ENCODE assay signal across 15 cellular contexts in genomic region chr5:1172670-1173404, GRCh38. TPM values are rescaled to one million over a fixed set of nuclear protein-coding genes. Genes with fewer than 3 reads are reported as not detected.
A peak's percentile ranks its signal among the peaks of the same experiment; 100 is the strongest.
DNase-seq lines count a peak whose midpoint lies in the region; ATAC-seq lines count a peak whose summit lies in the region.
"Had no signal": no experiment of that assay in that cellular context is flagged by ENCODE, and none has a peak within 500 bp of the region (broad histone marks: within the 10 kb centered on the region; RNA-seq: fewer than 3 reads in every experiment).

No MANE protein-coding gene starts in this region.

- peak overlapping the region; percentile 77 for H3K4me3 Mint-ChIP-seq in activated naive CD8-positive, alpha-beta T cell treated with anti-CD3 and anti-CD28 coated beads for 36 hours
- H3K4me3 Mint-ChIP-seq: type B pancreatic cell had no signal

- DNase-seq in NCI-H82 (lab: John Stamatoyannopoulos, UW) = peak; percentile 20
- no peak for DNase-seq in NCI-H82 treated with DMSO at 0.1 percent for 48 hours (lab: John Stamatoyannopoulos, UW; ENCODE audit: unreplicated experiment)
- peak; percentile 64 for DNase-seq in NAMALWA (ENCODE audit: low spot score)
- DNase-seq in activated naive CD8-positive, alpha-beta T cell treated with anti-CD3 and anti-CD28 coated beads for 36 hours = peak; percentile 50
- DNase-seq in stimulated activated CD4-positive, alpha-beta T cell treated with anti-CD3 and anti-CD28 coated beads, Interleukin-15, amount 100 ng/mL, for 24 hours = peak; percentile 53
- no peak for DNase-seq in AG08395 (ENCODE audit: low spot score)
- no peak for DNase-seq in cerebellar nuclear complex (lab: John Stamatoyannopoulos, UW)
- DNase-seq: PC-9, small intestine had no signal

- ATAC-seq in GM18861 (IDR thresholded peaks at IDR 0.05; ENCODE audit: unreplicated experiment) = no peak
- ATAC-seq: left colon had no signal

- peaks cover 11% of the 10 kb centered on the region for H3K4me1 Mint-ChIP-seq in activated naive CD8-positive, alpha-beta T cell treated with anti-CD3 and anti-CD28 coated beads for 36 hours

- no peaks in the 10 kb centered on the region for H3K36me3 Mint-ChIP-seq in activated naive CD8-positive, alpha-beta T cell treated with anti-CD3 and anti-CD28 coated beads for 36 hours
- H3K36me3 Mint-ChIP-seq: type B pancreatic cell had no signal

- no peaks in the 10 kb centered on the region for H3K9me3 Mint-ChIP-seq in activated naive CD8-positive, alpha-beta T cell treated with anti-CD3 and anti-CD28 coated beads for 36 hours
- H3K9me3 Mint-ChIP-seq: type B pancreatic cell had no signal

- no peaks in the 10 kb centered on the region for H3K27me3 Mint-ChIP-seq in activated naive CD8-positive, alpha-beta T cell treated with anti-CD3 and anti-CD28 coated beads for 36 hours

- peak overlapping the region; percentile 78 for H3K27ac Mint-ChIP-seq in activated naive CD8-positive, alpha-beta T cell treated with anti-CD3 and anti-CD28 coated beads for 36 hours
- H3K27ac Mint-ChIP-seq: type B pancreatic cell had no signal

RNA-seq across cellular contexts. Expression of gene SLC6A19, which starts 28.6 kb away (rescaled TPM):
- not detected for total RNA-seq in activated naive CD8-positive, alpha-beta T cell treated with anti-CD3 and anti-CD28 coated beads for 36 hours
- total RNA-seq: breast epithelium; MCF 10A; PC-9; T-helper 2 cell treated with Interferon-gamma antibody and Interleukin-4, amounts not matched to agents 100 ng/mL and 5 ng/mL, for 36 hours had no signal

RNA-seq across cellular contexts. Expression of gene SLC6A18, which starts 52.3 kb away (rescaled TPM):
- not detected for total RNA-seq in activated naive CD8-positive, alpha-beta T cell treated with anti-CD3 and anti-CD28 coated beads for 36 hours
- total RNA-seq: breast epithelium; MCF 10A; PC-9; T-helper 2 cell treated with Interferon-gamma antibody and Interleukin-4, amounts not matched to agents 100 ng/mL and 5 ng/mL, for 36 hours had no signal

Comparison
In these comparisons a context has a peak if more than half of its experiments do, and no peak if none do; other contexts are left out.
1. DNase-seq: peak in NCI-H82 (single experiment), NAMALWA (single experiment), activated naive CD8-positive, alpha-beta T cell treated with anti-CD3 and anti-CD28 coated beads for 36 hours (single experiment) and stimulated activated CD4-positive, alpha-beta T cell treated with anti-CD3 and anti-CD28 coated beads, Interleukin-15, amount 100 ng/mL, for 24 hours (single experiment); none in NCI-H82 treated with DMSO at 0.1 percent for 48 hours (single experiment), AG08395 (single experiment) and cerebellar nuclear complex (0 of 2).